1 cellular context compared by ENCODE assay signal in the genomic region with DNA sequence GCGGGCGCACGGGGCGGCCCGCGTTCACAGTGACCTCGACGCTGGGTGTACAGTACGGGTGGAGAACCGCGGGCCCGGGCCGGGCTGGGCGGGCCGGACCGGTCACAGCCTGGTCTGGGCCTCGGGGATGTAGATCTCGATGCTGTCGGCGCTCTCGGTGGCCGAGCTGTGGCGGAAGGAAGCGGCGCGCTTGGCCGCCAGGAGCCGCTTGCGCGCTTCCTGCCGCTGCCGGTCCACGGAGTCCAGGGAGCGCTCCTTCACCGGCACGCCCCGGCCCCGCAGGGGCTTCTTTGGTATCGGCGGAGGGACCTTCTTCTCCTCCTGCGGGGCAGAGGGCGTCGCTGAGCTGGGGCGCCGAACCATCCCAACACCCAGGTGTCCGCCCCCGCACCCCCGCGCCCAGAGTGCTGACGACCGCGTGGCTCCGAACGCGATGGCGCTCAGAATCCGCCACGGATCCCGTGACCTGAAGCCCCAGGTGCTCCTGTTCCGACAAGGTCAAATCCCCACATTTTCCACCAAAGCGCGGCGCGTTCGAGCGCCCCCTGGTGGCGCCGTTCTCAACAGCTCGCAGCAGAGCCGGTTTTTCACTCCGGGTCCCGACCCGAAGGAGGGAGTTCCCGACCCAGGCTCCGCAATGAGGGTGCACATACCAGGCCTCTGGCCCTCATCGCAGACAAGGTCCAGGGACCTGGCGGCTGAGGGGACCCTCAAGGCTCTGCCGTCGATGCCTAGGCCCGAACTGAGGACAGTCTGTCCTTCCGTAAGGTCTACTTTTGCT.
TF ChIP-seq lines count a peak whose summit lies in the region.

No MANE protein-coding gene starts in this region.

TF ChIP-seq in H1, 55 proteins besides CTCF, POLR2A, EP300 and RAD21 (continued from another document):
- TF ChIP-seq TCF12 (IDR thresholded peaks at IDR 0.05; ENCODE audit: low read depth, low read length) = no peak
- TF ChIP-seq HDAC6 (IDR thresholded peaks at IDR 0.05; ENCODE audit: low read depth, low read length) = no peak
- no peak for TF ChIP-seq FOSL1 (IDR thresholded peaks at IDR 0.05; ENCODE audit: insufficient read depth, low read depth, low read length)
- TF ChIP-seq CTBP2 (IDR thresholded peaks at IDR 0.05; ENCODE audit: borderline replicate concordance, insufficient read depth, insufficient read length, low read length) = no peak
- peak; percentile 70 for TF ChIP-seq TAF1 (IDR thresholded peaks at IDR 0.05; ENCODE audit: low read depth, low read length)
- TF ChIP-seq SIN3A (conservative IDR thresholded peaks at IDR 0.05 in 1 of 2, IDR thresholded peaks at IDR 0.05 in 1 of 2; ENCODE audit: low read depth in 1 of 2, low read length in 2 of 2) = no peak
- TF ChIP-seq NRF1 (IDR thresholded peaks at IDR 0.05; ENCODE audit: low read depth, low read length) = no peak
- TF ChIP-seq ASH2L (IDR thresholded peaks at IDR 0.05; ENCODE audit: low read length) = peak; percentile 73
- TF ChIP-seq POU5F1 (IDR thresholded peaks at IDR 0.05; ENCODE audit: low read depth, low read length) = no peak
- no peak for TF ChIP-seq CBX5 (IDR thresholded peaks at IDR 0.05; ENCODE audit: low read depth, low read length)
- TF ChIP-seq TAF7 (optimal IDR thresholded peaks at IDR 0.05; ENCODE audit: borderline replicate concordance, low read depth, low read length) = no peak
- TF ChIP-seq POLR2AphosphoS5 (IDR thresholded peaks at IDR 0.05; ENCODE audit: low read depth, low read length) = no peak
- TF ChIP-seq GTF2F1 (IDR thresholded peaks at IDR 0.05; ENCODE audit: borderline replicate concordance, low read depth, low read length) = 0 out of 2 replicates have a peak, but pooled peaks have one; percentile 43
- peak in 1 of 2 experiments; percentile 78; a peak in 3 of 4 replicates for TF ChIP-seq HDAC2 (IDR thresholded peaks at IDR 0.05; ENCODE audit: borderline replicate concordance in 1 of 2, low read depth in 2 of 2, low read length in 2 of 2)
- peak; percentile 81 for TF ChIP-seq KDM4A (IDR thresholded peaks at IDR 0.05; ENCODE audit: low read depth, low read length, severe bottlenecking)
- no peak for TF ChIP-seq SUZ12 (IDR thresholded peaks at IDR 0.05; ENCODE audit: low read length)
- TF ChIP-seq CHD7 (IDR thresholded peaks at IDR 0.05; ENCODE audit: insufficient replicate concordance, low read length) = no peak
- TF ChIP-seq RBBP5 (IDR thresholded peaks at IDR 0.05; ENCODE audit: borderline replicate concordance, low read depth, low read length) = no peak
- TF ChIP-seq JUND (IDR thresholded peaks at IDR 0.05; ENCODE audit: low read length) = 0 out of 2 replicates have a peak, but pooled peaks have one; percentile 39
- TF ChIP-seq CEBPB (IDR thresholded peaks at IDR 0.05; ENCODE audit: low read depth, low read length) = no peak
- TF ChIP-seq SAP30 (IDR thresholded peaks at IDR 0.05; ENCODE audit: insufficient read depth, insufficient replicate concordance, low read length) = no peak
- TF ChIP-seq SRF (IDR thresholded peaks at IDR 0.05; ENCODE audit: low read depth, low read length) = no peak
- TF ChIP-seq CHD2 (IDR thresholded peaks at IDR 0.05; ENCODE audit: low read length) = no peak
- peak; percentile 28 for TF ChIP-seq EZH2 (IDR thresholded peaks at IDR 0.05; ENCODE audit: low read depth, low read length, severe bottlenecking)
- TF ChIP-seq SP1 (IDR thresholded peaks at IDR 0.05; ENCODE audit: low read depth, low read length) = no peak
- peak; percentile 63; the same call in 1 of the 2 replicates for TF ChIP-seq TEAD4 (IDR thresholded peaks at IDR 0.05; ENCODE audit: low read depth, low read length)
- TF ChIP-seq, protein P1, sequence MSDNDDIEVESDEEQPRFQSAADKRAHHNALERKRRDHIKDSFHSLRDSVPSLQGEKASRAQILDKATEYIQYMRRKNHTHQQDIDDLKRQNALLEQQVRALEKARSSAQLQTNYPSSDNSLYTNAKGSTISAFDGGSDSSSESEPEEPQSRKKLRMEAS (IDR thresholded peaks at IDR 0.05) = peak; percentile 83
- TF ChIP-seq CBX8 (IDR thresholded peaks at IDR 0.05; ENCODE audit: borderline replicate concordance, low read depth, low read length) = no peak
- 0 out of 2 replicates have a peak, but pooled peaks have one; percentile 32 for TF ChIP-seq YY1 (IDR thresholded peaks at IDR 0.05; ENCODE audit: low read depth, low read length)
- TF ChIP-seq, protein P2, sequence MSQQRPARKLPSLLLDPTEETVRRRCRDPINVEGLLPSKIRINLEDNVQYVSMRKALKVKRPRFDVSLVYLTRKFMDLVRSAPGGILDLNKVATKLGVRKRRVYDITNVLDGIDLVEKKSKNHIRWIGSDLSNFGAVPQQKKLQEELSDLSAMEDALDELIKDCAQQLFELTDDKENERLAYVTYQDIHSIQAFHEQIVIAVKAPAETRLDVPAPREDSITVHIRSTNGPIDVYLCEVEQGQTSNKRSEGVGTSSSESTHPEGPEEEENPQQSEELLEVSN (IDR thresholded peaks at IDR 0.05) = no peak; the same call in 1 of the 2 replicates
- peak; percentile 72 for TF ChIP-seq PHF8 (conservative IDR thresholded peaks at IDR 0.05; ENCODE audit: low read depth, low read length)
- no peak for TF ChIP-seq SP4 (IDR thresholded peaks at IDR 0.05; ENCODE audit: low read length)
- peak; percentile 87 for TF ChIP-seq TBP (IDR thresholded peaks at IDR 0.05; ENCODE audit: low read depth, low read length)
- no peak for TF ChIP-seq CHD1 (IDR thresholded peaks at IDR 0.05; ENCODE audit: low read depth, low read length)
- no peak for TF ChIP-seq SP2 (IDR thresholded peaks at IDR 0.05; ENCODE audit: low read length)
- TF ChIP-seq MAFK (IDR thresholded peaks at IDR 0.05; ENCODE audit: low read depth, low read length) = no peak
- TF ChIP-seq ATF2 (IDR thresholded peaks at IDR 0.05; ENCODE audit: low read length) = no peak
- TF ChIP-seq RFX5 (IDR thresholded peaks at IDR 0.05; ENCODE audit: borderline replicate concordance, low read depth, low read length) = no peak
- TF ChIP-seq, protein P3, sequence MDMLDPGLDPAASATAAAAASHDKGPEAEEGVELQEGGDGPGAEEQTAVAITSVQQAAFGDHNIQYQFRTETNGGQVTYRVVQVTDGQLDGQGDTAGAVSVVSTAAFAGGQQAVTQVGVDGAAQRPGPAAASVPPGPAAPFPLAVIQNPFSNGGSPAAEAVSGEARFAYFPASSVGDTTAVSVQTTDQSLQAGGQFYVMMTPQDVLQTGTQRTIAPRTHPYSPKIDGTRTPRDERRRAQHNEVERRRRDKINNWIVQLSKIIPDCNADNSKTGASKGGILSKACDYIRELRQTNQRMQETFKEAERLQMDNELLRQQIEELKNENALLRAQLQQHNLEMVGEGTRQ (IDR thresholded peaks at IDR 0.05; ENCODE audit: low read length) = no peak
- TF ChIP-seq RXRA (IDR thresholded peaks at IDR 0.05; ENCODE audit: insufficient read depth, low read depth, low read length) = no peak
- TF ChIP-seq ZNF274 (IDR thresholded peaks at IDR 0.05; ENCODE audit: borderline replicate concordance, extremely low read depth, low read length) = no peak
- no peak for TF ChIP-seq BCL11A (IDR thresholded peaks at IDR 0.05; ENCODE audit: low read depth in 2 of 2, low read length in 2 of 2)
- TF ChIP-seq KDM5A (IDR thresholded peaks at IDR 0.05; ENCODE audit: low read length) = no peak
